Comparison of ENCODE assay signal across 16 cellular contexts in the genomic region with DNA sequence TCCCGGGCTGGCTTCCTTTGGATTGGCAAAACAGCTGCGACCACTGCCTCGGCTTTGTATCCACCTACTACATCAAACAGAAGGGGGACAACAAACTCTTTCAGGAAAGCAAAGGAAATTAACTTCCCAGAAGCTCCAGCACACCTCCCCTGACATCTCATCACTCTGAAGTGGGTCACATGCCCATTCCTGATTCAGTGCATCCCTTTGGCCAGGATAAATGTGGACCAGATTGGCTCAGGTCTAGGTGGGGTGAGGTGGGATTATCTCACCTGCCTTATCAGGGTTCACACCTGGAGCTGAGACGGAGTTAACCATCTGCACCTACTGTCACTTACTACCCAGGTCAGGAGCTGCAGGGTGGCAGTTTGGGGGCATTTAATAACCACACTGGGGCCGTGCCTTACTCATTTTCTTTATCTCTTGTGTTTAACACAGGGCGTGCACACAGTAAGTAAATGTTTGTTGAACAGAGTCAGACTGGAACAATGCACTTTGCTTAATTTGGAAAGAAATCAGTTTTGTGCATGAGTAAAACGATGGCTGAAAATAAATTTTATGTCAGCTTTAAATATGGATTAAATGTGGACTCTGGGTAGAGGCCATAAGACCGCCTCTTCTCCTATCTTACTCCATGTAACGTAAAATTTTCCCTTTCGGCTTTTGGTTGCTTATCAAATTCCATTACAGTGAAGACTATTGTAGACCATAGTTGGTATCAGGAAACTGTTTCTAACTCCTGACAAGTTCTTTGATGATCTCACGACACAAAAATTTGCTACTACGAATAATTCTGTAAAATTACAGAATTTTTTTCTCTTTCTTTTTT. TPM values are rescaled to one million over a fixed set of nuclear protein-coding genes. Genes with fewer than 3 reads are reported as not detected.
DNase-seq lines count a peak whose midpoint lies in the region; ATAC-seq and TF ChIP-seq lines count a peak whose summit lies in the region.
"Had no signal": no experiment of that assay in that cellular context is flagged by ENCODE, and none has a peak within 500 bp of the region (broad histone marks: within the 10 kb centered on the region; RNA-seq: fewer than 3 reads in every experiment).

No MANE protein-coding gene starts in this region.

- no peaks in the 10 kb centered on the region for H3K27me3 ChIP-seq in uterus

- no peak for TF ChIP-seq POLR2A in uterus (IDR thresholded peaks at IDR 0.05)

- no peak overlapping the region for H3K4me3 Mint-ChIP-seq in endothelial cell (ENCODE audit: unreplicated experiment)
- no peak overlapping the region for H3K4me3 Mint-ChIP-seq in activated CD8-positive, alpha-beta T cell treated with anti-CD3 and anti-CD28 coated beads, Interleukin-2, amount 10 ng/mL, durations not matched to agents 7 days and 5 days
- no peak overlapping the region for H3K4me3 Mint-ChIP-seq in naive thymus-derived CD8-positive, alpha-beta T cell
- H3K4me3 Mint-ChIP-seq: activated CD8-positive, alpha-beta memory T cell treated with anti-CD3 and anti-CD28 coated beads, Interleukin-2, amount 10 ng/mL, durations not matched to agents 7 days and 5 days; neural crest cell; stimulated activated naive CD8-positive, alpha-beta T cell treated with anti-CD3 and anti-CD28 coated beads, Interleukin-15, Interleukin-2, amounts not matched to agents 100 ng/mL and 50 ng/mL, for 24 hours had no signal

- DNase-seq in NCI-H146 (lab: John Stamatoyannopoulos, UW) (peak; percentile 36), NCI-H146 treated with DMSO at 0.1 percent for 48 hours (lab: John Stamatoyannopoulos, UW; ENCODE audit: unreplicated experiment) (no peak), endothelial cell (ENCODE audit: low spot score) (no peak), lung microvascular endothelial cell (ENCODE audit: low read depth in 2 of 2) (peak; percentile 83 to 93), uterus (no peak)
- no peak for DNase-seq in activated CD8-positive, alpha-beta T cell treated with anti-CD3 and anti-CD28 coated beads, Interleukin-2, amount 10 ng/mL, durations not matched to agents 7 days and 5 days
- DNase-seq in naive thymus-derived CD8-positive, alpha-beta T cell = no peak
- DNase-seq: activated CD8-positive, alpha-beta memory T cell treated with anti-CD3 and anti-CD28 coated beads, Interleukin-2, amount 10 ng/mL, durations not matched to agents 7 days and 5 days; erythroblast; NCI-H2171 treated with DMSO at 0.1 percent for 48 hours; stimulated activated CD4-positive, alpha-beta T cell treated with anti-CD3 and anti-CD28 coated beads, Interleukin-4, amount 100 ng/mL, for 1 hour had no signal

- H3K4me3 ChIP-seq in uterus = no peak overlapping the region

- intact Hi-C loops in uterus (cut with DNase I; ENCODE audit: low total_unique reads) = no loop called here

- H3K27me3 Mint-ChIP-seq in endothelial cell (ENCODE audit: unreplicated experiment) = no peaks in the 10 kb centered on the region
- no peaks in the 10 kb centered on the region for H3K27me3 Mint-ChIP-seq in activated CD8-positive, alpha-beta T cell treated with anti-CD3 and anti-CD28 coated beads, Interleukin-2, amount 10 ng/mL, durations not matched to agents 7 days and 5 days (ENCODE audit: low read depth)
- no peaks in the 10 kb centered on the region for H3K27me3 Mint-ChIP-seq in naive thymus-derived CD8-positive, alpha-beta T cell
- H3K27me3 Mint-ChIP-seq: activated CD8-positive, alpha-beta memory T cell treated with anti-CD3 and anti-CD28 coated beads, Interleukin-2, amount 10 ng/mL, durations not matched to agents 7 days and 5 days; stimulated activated naive CD8-positive, alpha-beta T cell treated with anti-CD3 and anti-CD28 coated beads, Interleukin-15, Interleukin-2, amounts not matched to agents 100 ng/mL and 50 ng/mL, for 24 hours had no signal

- peaks cover 37% of the 10 kb centered on the region for H3K4me1 Mint-ChIP-seq in endothelial cell (ENCODE audit: unreplicated experiment)
- no peaks in the 10 kb centered on the region for H3K4me1 Mint-ChIP-seq in activated CD8-positive, alpha-beta T cell treated with anti-CD3 and anti-CD28 coated beads, Interleukin-2, amount 10 ng/mL, durations not matched to agents 7 days and 5 days (ENCODE audit: low read depth)
- no peaks in the 10 kb centered on the region for H3K4me1 Mint-ChIP-seq in naive thymus-derived CD8-positive, alpha-beta T cell
- H3K4me1 Mint-ChIP-seq: activated CD8-positive, alpha-beta memory T cell treated with anti-CD3 and anti-CD28 coated beads, Interleukin-2, amount 10 ng/mL, durations not matched to agents 7 days and 5 days had no signal

- no peak for TF ChIP-seq CTCF in endothelial cell (IDR thresholded peaks at IDR 0.05; ENCODE audit: unreplicated experiment)
- TF ChIP-seq CTCF in uterus (IDR thresholded peaks at IDR 0.05) = no peak

- CTCF ChIA-PET in activated CD8-positive, alpha-beta T cell treated with anti-CD3 and anti-CD28 coated beads, Interleukin-2, amount 10 ng/mL, durations not matched to agents 7 days and 5 days (lab: Charles Lee) = no interaction called here

- H3K27ac Mint-ChIP-seq in endothelial cell (ENCODE audit: unreplicated experiment) = peak overlapping the region; percentile 27
- no peak overlapping the region for H3K27ac Mint-ChIP-seq in activated CD8-positive, alpha-beta T cell treated with anti-CD3 and anti-CD28 coated beads, Interleukin-2, amount 10 ng/mL, durations not matched to agents 7 days and 5 days
- peak overlapping the region in 1 of 10 donors; percentile 22 for H3K27ac Mint-ChIP-seq in naive thymus-derived CD8-positive, alpha-beta T cell
- H3K27ac Mint-ChIP-seq: activated CD8-positive, alpha-beta memory T cell treated with anti-CD3 and anti-CD28 coated beads, Interleukin-2, amount 10 ng/mL, durations not matched to agents 7 days and 5 days; stimulated activated naive CD8-positive, alpha-beta T cell treated with anti-CD3 and anti-CD28 coated beads, Interleukin-15, Interleukin-2, amounts not matched to agents 100 ng/mL and 50 ng/mL, for 24 hours had no signal

- H3K27ac ChIP-seq in uterus = peak overlapping the region; percentile 43 to 55
- H3K27ac ChIP-seq: 22Rv1 had no signal

- H3K36me3 ChIP-seq in uterus = no peaks in the 10 kb centered on the region

- POLR2A ChIA-PET in activated CD8-positive, alpha-beta T cell treated with anti-CD3 and anti-CD28 coated beads, Interleukin-2, amount 10 ng/mL, durations not matched to agents 7 days and 5 days (lab: Charles Lee) = no interaction called here
- POLR2A ChIA-PET in naive thymus-derived CD8-positive, alpha-beta T cell (lab: Charles Lee) = no interaction called here

- ATAC-seq in activated CD8-positive, alpha-beta T cell treated with anti-CD3 and anti-CD28 coated beads, Interleukin-2, amount 10 ng/mL, durations not matched to agents 7 days and 5 days = no peak
- ATAC-seq in naive thymus-derived CD8-positive, alpha-beta T cell = no peak
- no peak for ATAC-seq in HG03457 (IDR thresholded peaks at IDR 0.05; ENCODE audit: unreplicated experiment)
- ATAC-seq: activated CD8-positive, alpha-beta memory T cell treated with anti-CD3 and anti-CD28 coated beads, Interleukin-2, amount 10 ng/mL, durations not matched to agents 7 days and 5 days; Panc1 had no signal

- H3K4me1 ChIP-seq in uterus = no peaks in the 10 kb centered on the region

- no peaks in the 10 kb centered on the region for H3K9me3 Mint-ChIP-seq in endothelial cell (ENCODE audit: unreplicated experiment)
- no peaks in the 10 kb centered on the region for H3K9me3 Mint-ChIP-seq in activated CD8-positive, alpha-beta T cell treated with anti-CD3 and anti-CD28 coated beads, Interleukin-2, amount 10 ng/mL, durations not matched to agents 7 days and 5 days (ENCODE audit: insufficient read depth)
- no peaks in the 10 kb centered on the region for H3K9me3 Mint-ChIP-seq in naive thymus-derived CD8-positive, alpha-beta T cell
- H3K9me3 Mint-ChIP-seq: neural crest cell; stimulated activated naive CD8-positive, alpha-beta T cell treated with anti-CD3 and anti-CD28 coated beads, Interleukin-15, Interleukin-2, amounts not matched to agents 100 ng/mL and 50 ng/mL, for 24 hours had no signal

- no peaks in the 10 kb centered on the region for H3K36me3 Mint-ChIP-seq in endothelial cell (ENCODE audit: low read depth, unreplicated experiment)
- no peaks in the 10 kb centered on the region for H3K36me3 Mint-ChIP-seq in activated CD8-positive, alpha-beta T cell treated with anti-CD3 and anti-CD28 coated beads, Interleukin-2, amount 10 ng/mL, durations not matched to agents 7 days and 5 days (ENCODE audit: low read depth)
- no peaks in the 10 kb centered on the region for H3K36me3 Mint-ChIP-seq in naive thymus-derived CD8-positive, alpha-beta T cell
- H3K36me3 Mint-ChIP-seq: activated CD8-positive, alpha-beta memory T cell treated with anti-CD3 and anti-CD28 coated beads, Interleukin-2, amount 10 ng/mL, durations not matched to agents 7 days and 5 days had no signal

- H3K9me3 ChIP-seq in uterus = no peaks in the 10 kb centered on the region

RNA-seq across cellular contexts. Expression of a gene that starts 36.0 kb away (rescaled TPM):
- 18.6 TPM for total RNA-seq in endothelial cell (ENCODE audit: unreplicated experiment)
- 7.8 and 10.9 TPM in 2 replicates for total RNA-seq in lung microvascular endothelial cell
- total RNA-seq in uterus = 10 to 100 TPM; 14.7 to 27.2 (median 21.1) TPM
- under 1 TPM; 0.81 to 0.97 TPM for total RNA-seq in activated CD8-positive, alpha-beta T cell treated with anti-CD3 and anti-CD28 coated beads, Interleukin-2, amount 10 ng/mL, durations not matched to agents 7 days and 5 days
- 1 to 10 TPM; 2.0 to 2.3 TPM for total RNA-seq in naive thymus-derived CD8-positive, alpha-beta T cell
- 1 to 10 TPM; 1.7 to 3.1 (median 2.5) TPM for polyA plus RNA-seq in naive thymus-derived CD8-positive, alpha-beta T cell

RNA-seq across cellular contexts. Expression of a gene that starts 36.0 kb away (rescaled TPM):
- total RNA-seq in endothelial cell (ENCODE audit: unreplicated experiment) (36.6 TPM), lung microvascular endothelial cell (6.1 and 10.5 TPM in 2 replicates), uterus (10 to 100 TPM in 2 of 4 donors, 1 to 10 TPM in 2; 1.5 to 20.5 (median 9.4) TPM)
- total RNA-seq in activated CD8-positive, alpha-beta T cell treated with anti-CD3 and anti-CD28 coated beads, Interleukin-2, amount 10 ng/mL, durations not matched to agents 7 days and 5 days = 10 to 100 TPM; 22.0 to 23.7 TPM
- 10 to 100 TPM; 14.4 to 14.5 TPM for total RNA-seq in naive thymus-derived CD8-positive, alpha-beta T cell
- 10 to 100 TPM in 1 of 3 donors, 1 to 10 TPM in 2; 4.7 to 10.8 (median 7.2) TPM for polyA plus RNA-seq in naive thymus-derived CD8-positive, alpha-beta T cell

Comparison
In these comparisons a context has a peak if more than half of its experiments do, and no peak if none do; other contexts are left out.
1. DNase-seq: peak in NCI-H146 (single experiment) and lung microvascular endothelial cell (2 of 2); none in NCI-H146 treated with DMSO at 0.1 percent for 48 hours (single experiment), endothelial cell (single experiment), uterus (0 of 2), activated CD8-positive, alpha-beta T cell treated with anti-CD3 and anti-CD28 coated beads, Interleukin-2, amount 10 ng/mL, durations not matched to agents 7 days and 5 days (single experiment) and naive thymus-derived CD8-positive, alpha-beta T cell (0 of 10).